Comparison of ENCODE assay signal across 1 cellular context in the genomic region with DNA sequence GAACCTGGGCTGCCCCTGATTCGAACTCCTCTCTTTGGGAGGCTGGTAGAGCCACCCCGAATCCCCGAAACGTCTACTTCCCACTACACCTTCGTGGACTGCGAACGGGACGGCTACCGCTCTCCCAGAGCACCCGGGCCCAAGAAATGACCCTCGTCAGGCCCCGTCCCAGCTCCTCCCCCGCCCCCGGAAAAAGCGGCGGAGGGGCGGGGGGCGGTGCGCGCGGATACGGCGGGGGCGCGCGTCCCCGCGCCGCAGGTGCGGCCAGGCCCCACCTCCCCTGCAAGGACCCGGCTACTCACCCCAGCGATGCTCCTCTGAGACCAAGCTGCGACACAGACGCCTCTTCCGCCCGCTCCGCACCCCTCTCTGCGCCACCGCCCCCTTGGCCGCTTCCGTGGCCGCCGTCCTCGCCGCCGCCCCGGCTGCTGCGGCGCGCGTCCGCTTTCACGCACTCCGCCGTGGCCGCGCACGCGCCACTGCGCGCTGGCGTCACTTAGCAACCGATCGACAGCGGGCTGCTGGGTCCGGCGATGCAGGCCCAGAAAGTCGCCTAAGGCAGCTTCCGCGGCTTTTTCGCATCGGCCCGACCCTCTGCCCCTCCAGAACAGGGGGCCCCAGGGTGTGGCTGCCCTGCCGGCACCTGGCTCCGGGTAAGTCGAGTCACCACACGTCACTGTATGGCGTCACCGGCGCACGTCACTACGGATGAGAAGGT.
TF ChIP-seq lines count a peak whose summit lies in the region.

A gene (minus strand): TSS at position 432 of the 718 bp plus-strand sequence.

TF ChIP-seq in K562, 482 proteins besides CTCF, POLR2A, EP300 and RAD21 (continued from another document and continues in another):
- TF ChIP-seq ILK (tag; IDR thresholded peaks at IDR 0.05; ENCODE audit: borderline replicate concordance, low read depth), result no peak
- no peak for TF ChIP-seq CAMTA2 (CRISPR knock-in tag; conservative IDR thresholded peaks at IDR 0.05)
- TF ChIP-seq BHLHE40 (IDR thresholded peaks at IDR 0.05; ENCODE audit: low read length), result no peak
- TF ChIP-seq NCOA4 (IDR thresholded peaks at IDR 0.05; ENCODE audit: partially characterized antibody), result no peak
- no peak for TF ChIP-seq PHB (CRISPR knock-in tag; IDR thresholded peaks at IDR 0.05)
- no peak for TF ChIP-seq ZNF133 (CRISPR knock-in tag; IDR thresholded peaks at IDR 0.05)
- no peak for TF ChIP-seq NFYB (IDR thresholded peaks at IDR 0.05; ENCODE audit: extremely low read depth, insufficient read length)
- TF ChIP-seq NR2C2 (CRISPR knock-in tag; IDR thresholded peaks at IDR 0.05), result no peak
- peak; percentile 65 for TF ChIP-seq NR2C2 (tag; IDR thresholded peaks at IDR 0.05)
- no peak for TF ChIP-seq LCOR (CRISPR knock-in tag; IDR thresholded peaks at IDR 0.05)
- TF ChIP-seq C11orf30 (IDR thresholded peaks at IDR 0.05; ENCODE audit: low read depth), result no peak
- no peak for TF ChIP-seq CBFB (CRISPR knock-in tag; IDR thresholded peaks at IDR 0.05)
- TF ChIP-seq, protein P1, sequence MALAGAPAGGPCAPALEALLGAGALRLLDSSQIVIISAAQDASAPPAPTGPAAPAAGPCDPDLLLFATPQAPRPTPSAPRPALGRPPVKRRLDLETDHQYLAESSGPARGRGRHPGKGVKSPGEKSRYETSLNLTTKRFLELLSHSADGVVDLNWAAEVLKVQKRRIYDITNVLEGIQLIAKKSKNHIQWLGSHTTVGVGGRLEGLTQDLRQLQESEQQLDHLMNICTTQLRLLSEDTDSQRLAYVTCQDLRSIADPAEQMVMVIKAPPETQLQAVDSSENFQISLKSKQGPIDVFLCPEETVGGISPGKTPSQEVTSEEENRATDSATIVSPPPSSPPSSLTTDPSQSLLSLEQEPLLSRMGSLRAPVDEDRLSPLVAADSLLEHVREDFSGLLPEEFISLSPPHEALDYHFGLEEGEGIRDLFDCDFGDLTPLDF (CRISPR knock-in tag; IDR thresholded peaks at IDR 0.05), result no peak
- 0 out of 2 replicates have a peak, but pooled peaks have one; percentile 35 for TF ChIP-seq NCOA6 (IDR thresholded peaks at IDR 0.05)
- TF ChIP-seq, protein P2, sequence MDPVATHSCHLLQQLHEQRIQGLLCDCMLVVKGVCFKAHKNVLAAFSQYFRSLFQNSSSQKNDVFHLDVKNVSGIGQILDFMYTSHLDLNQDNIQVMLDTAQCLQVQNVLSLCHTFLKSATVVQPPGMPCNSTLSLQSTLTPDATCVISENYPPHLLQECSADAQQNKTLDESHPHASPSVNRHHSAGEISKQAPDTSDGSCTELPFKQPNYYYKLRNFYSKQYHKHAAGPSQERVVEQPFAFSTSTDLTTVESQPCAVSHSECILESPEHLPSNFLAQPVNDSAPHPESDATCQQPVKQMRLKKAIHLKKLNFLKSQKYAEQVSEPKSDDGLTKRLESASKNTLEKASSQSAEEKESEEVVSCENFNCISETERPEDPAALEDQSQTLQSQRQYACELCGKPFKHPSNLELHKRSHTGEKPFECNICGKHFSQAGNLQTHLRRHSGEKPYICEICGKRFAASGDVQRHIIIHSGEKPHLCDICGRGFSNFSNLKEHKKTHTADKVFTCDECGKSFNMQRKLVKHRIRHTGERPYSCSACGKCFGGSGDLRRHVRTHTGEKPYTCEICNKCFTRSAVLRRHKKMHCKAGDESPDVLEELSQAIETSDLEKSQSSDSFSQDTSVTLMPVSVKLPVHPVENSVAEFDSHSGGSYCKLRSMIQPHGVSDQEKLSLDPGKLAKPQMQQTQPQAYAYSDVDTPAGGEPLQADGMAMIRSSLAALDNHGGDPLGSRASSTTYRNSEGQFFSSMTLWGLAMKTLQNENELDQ (CRISPR knock-in tag; IDR thresholded peaks at IDR 0.05; ENCODE audit: borderline replicate concordance), result no peak
- TF ChIP-seq ZFX (CRISPR knock-in tag; IDR thresholded peaks at IDR 0.05), result peak; percentile 68
- TF ChIP-seq, protein P3, sequence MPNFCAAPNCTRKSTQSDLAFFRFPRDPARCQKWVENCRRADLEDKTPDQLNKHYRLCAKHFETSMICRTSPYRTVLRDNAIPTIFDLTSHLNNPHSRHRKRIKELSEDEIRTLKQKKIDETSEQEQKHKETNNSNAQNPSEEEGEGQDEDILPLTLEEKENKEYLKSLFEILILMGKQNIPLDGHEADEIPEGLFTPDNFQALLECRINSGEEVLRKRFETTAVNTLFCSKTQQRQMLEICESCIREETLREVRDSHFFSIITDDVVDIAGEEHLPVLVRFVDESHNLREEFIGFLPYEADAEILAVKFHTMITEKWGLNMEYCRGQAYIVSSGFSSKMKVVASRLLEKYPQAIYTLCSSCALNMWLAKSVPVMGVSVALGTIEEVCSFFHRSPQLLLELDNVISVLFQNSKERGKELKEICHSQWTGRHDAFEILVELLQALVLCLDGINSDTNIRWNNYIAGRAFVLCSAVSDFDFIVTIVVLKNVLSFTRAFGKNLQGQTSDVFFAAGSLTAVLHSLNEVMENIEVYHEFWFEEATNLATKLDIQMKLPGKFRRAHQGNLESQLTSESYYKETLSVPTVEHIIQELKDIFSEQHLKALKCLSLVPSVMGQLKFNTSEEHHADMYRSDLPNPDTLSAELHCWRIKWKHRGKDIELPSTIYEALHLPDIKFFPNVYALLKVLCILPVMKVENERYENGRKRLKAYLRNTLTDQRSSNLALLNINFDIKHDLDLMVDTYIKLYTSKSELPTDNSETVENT (CRISPR knock-in tag; IDR thresholded peaks at IDR 0.05), result no peak
- peak; percentile 41; the same call in 1 of the 2 replicates for TF ChIP-seq FOSL1 (tag; conservative IDR thresholded peaks at IDR 0.05)
- no peak for TF ChIP-seq SMARCA5 (IDR thresholded peaks at IDR 0.05)
- no peak for TF ChIP-seq FIP1L1 (IDR thresholded peaks at IDR 0.05; ENCODE audit: low read depth, low read length, poor library complexity, severe bottlenecking)
- TF ChIP-seq ZNF589 (CRISPR knock-in tag; IDR thresholded peaks at IDR 0.05; ENCODE audit: low read depth), result peak; percentile 90
- TF ChIP-seq DACH1 (IDR thresholded peaks at IDR 0.05; ENCODE audit: partially characterized antibody), result no peak
- TF ChIP-seq, protein P4, sequence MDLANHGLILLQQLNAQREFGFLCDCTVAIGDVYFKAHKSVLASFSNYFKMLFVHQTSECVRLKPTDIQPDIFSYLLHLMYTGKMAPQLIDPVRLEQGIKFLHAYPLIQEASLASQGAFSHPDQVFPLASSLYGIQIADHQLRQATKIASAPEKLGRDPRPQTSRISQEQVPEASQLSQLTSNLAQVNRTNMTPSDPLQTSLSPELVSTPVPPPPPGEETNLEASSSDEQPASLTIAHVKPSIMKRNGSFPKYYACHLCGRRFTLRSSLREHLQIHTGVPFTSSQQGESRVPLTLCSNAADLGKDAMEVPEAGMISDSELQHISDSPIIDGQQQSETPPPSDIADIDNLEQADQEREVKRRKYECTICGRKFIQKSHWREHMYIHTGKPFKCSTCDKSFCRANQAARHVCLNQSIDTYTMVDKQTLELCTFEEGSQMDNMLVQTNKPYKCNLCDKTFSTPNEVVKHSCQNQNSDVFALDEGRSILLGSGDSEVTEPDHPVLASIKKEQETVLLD (IDR thresholded peaks at IDR 0.05), result peak; percentile 47
- TF ChIP-seq, protein P5, sequence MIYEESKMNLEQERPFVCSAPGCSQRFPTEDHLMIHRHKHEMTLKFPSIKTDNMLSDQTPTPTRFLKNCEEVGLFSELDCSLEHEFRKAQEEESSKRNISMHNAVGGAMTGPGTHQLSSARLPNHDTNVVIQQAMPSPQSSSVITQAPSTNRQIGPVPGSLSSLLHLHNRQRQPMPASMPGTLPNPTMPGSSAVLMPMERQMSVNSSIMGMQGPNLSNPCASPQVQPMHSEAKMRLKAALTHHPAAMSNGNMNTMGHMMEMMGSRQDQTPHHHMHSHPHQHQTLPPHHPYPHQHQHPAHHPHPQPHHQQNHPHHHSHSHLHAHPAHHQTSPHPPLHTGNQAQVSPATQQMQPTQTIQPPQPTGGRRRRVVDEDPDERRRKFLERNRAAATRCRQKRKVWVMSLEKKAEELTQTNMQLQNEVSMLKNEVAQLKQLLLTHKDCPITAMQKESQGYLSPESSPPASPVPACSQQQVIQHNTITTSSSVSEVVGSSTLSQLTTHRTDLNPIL (CRISPR knock-in tag; IDR thresholded peaks at IDR 0.05), result no peak
- TF ChIP-seq SNIP1 (IDR thresholded peaks at IDR 0.05; ENCODE audit: low read depth), result no peak
- TF ChIP-seq, protein P6, sequence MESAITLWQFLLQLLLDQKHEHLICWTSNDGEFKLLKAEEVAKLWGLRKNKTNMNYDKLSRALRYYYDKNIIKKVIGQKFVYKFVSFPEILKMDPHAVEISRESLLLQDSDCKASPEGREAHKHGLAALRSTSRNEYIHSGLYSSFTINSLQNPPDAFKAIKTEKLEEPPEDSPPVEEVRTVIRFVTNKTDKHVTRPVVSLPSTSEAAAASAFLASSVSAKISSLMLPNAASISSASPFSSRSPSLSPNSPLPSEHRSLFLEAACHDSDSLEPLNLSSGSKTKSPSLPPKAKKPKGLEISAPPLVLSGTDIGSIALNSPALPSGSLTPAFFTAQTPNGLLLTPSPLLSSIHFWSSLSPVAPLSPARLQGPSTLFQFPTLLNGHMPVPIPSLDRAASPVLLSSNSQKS (CRISPR knock-in tag; IDR thresholded peaks at IDR 0.05), result no peak
- TF ChIP-seq, protein P7, sequence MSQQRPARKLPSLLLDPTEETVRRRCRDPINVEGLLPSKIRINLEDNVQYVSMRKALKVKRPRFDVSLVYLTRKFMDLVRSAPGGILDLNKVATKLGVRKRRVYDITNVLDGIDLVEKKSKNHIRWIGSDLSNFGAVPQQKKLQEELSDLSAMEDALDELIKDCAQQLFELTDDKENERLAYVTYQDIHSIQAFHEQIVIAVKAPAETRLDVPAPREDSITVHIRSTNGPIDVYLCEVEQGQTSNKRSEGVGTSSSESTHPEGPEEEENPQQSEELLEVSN (IDR thresholded peaks at IDR 0.05; ENCODE audit: borderline replicate concordance in 1 of 2, extremely low read depth in 1 of 2, insufficient read depth in 1 of 2, insufficient read length in 1 of 2, low read depth in 1 of 2, low read length in 1 of 2, poor library complexity in 1 of 2, severe bottlenecking in 1 of 2), result peak in 1 of 2 experiments; percentile 20
- TF ChIP-seq THRAP3 (IDR thresholded peaks at IDR 0.05; ENCODE audit: borderline replicate concordance), result no peak
- TF ChIP-seq ZSCAN29 (IDR thresholded peaks at IDR 0.05), result no peak
- no peak for TF ChIP-seq U2AF2 (optimal IDR thresholded peaks at IDR 0.05; ENCODE audit: low read depth, low read length)
- TF ChIP-seq BRD9 (IDR thresholded peaks at IDR 0.05; ENCODE audit: low read depth, partially characterized antibody), result no peak
- no peak for TF ChIP-seq ZNF23 (CRISPR knock-in tag; IDR thresholded peaks at IDR 0.05)
- no peak for TF ChIP-seq CC2D1A (IDR thresholded peaks at IDR 0.05)
- no peak for TF ChIP-seq HNRNPL (IDR thresholded peaks at IDR 0.05; ENCODE audit: low read depth, low read length)
- TF ChIP-seq, protein P8, sequence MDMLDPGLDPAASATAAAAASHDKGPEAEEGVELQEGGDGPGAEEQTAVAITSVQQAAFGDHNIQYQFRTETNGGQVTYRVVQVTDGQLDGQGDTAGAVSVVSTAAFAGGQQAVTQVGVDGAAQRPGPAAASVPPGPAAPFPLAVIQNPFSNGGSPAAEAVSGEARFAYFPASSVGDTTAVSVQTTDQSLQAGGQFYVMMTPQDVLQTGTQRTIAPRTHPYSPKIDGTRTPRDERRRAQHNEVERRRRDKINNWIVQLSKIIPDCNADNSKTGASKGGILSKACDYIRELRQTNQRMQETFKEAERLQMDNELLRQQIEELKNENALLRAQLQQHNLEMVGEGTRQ (CRISPR knock-in tag; IDR thresholded peaks at IDR 0.05), result no peak
- 0 out of 2 replicates have a peak, but pooled peaks have one; percentile 14 for TF ChIP-seq GATAD2B (IDR thresholded peaks at IDR 0.05; ENCODE audit: borderline replicate concordance)
- TF ChIP-seq MCM2 (IDR thresholded peaks at IDR 0.05; ENCODE audit: low read depth), result no peak
- TF ChIP-seq ZNF224 (CRISPR knock-in tag; IDR thresholded peaks at IDR 0.05), result no peak
- no peak for TF ChIP-seq ZNF696 (CRISPR knock-in tag; conservative IDR thresholded peaks at IDR 0.05)
- no peak for TF ChIP-seq RBM22 (IDR thresholded peaks at IDR 0.05; ENCODE audit: low read depth, low read length, poor library complexity, severe bottlenecking)
- TF ChIP-seq ZKSCAN1 (IDR thresholded peaks at IDR 0.05; ENCODE audit: low read depth, low read length), result no peak
- no peak for TF ChIP-seq ZNF124 (CRISPR knock-in tag; IDR thresholded peaks at IDR 0.05)
- no peak for TF ChIP-seq ZNF444 (CRISPR knock-in tag; IDR thresholded peaks at IDR 0.05)
- no peak for TF ChIP-seq JUNB (CRISPR knock-in tag; conservative IDR thresholded peaks at IDR 0.05)
- TF ChIP-seq ZNF830 (CRISPR knock-in tag; IDR thresholded peaks at IDR 0.05), result no peak
- TF ChIP-seq, protein P9, sequence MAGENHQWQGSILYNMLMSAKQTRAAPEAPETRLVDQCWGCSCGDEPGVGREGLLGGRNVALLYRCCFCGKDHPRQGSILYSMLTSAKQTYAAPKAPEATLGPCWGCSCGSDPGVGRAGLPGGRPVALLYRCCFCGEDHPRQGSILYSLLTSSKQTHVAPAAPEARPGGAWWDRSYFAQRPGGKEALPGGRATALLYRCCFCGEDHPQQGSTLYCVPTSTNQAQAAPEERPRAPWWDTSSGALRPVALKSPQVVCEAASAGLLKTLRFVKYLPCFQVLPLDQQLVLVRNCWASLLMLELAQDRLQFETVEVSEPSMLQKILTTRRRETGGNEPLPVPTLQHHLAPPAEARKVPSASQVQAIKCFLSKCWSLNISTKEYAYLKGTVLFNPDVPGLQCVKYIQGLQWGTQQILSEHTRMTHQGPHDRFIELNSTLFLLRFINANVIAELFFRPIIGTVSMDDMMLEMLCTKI (IDR thresholded peaks at IDR 0.05; ENCODE audit: partially characterized antibody), result no peak
- no peak for TF ChIP-seq HDAC1 (IDR thresholded peaks at IDR 0.05)
- TF ChIP-seq IFI16 (CRISPR knock-in tag; IDR thresholded peaks at IDR 0.05), result no peak
- TF ChIP-seq ZNF507 (tag; conservative IDR thresholded peaks at IDR 0.05), result no peak
- TF ChIP-seq, protein P10, sequence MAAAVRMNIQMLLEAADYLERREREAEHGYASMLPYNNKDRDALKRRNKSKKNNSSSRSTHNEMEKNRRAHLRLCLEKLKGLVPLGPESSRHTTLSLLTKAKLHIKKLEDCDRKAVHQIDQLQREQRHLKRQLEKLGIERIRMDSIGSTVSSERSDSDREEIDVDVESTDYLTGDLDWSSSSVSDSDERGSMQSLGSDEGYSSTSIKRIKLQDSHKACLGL (CRISPR knock-in tag; IDR thresholded peaks at IDR 0.05; ENCODE audit: borderline replicate concordance, poor library complexity, severe bottlenecking), result no peak
